Comparison of ENCODE assay signal across 34 cellular contexts in genomic region chr2:206383669-206384068, GRCh38.
"Had no signal": no experiment of that assay in that cellular context is flagged by ENCODE, and none has a peak within 500 bp of the region (broad histone marks: within the 10 kb centered on the region; RNA-seq: fewer than 3 reads in every experiment).

No MANE protein-coding gene starts in this region.

- H3K4me1 ChIP-seq: adrenal gland, ascending aorta, body of pancreas, breast epithelium had no signal

- H3K4me3 ChIP-seq: adrenal gland, ascending aorta, body of pancreas, breast epithelium, cardiac muscle cell had no signal

- DNase-seq: activated effector memory CD4-positive, alpha-beta T cell treated with anti-CD3 and anti-CD28 coated beads, Interleukin-2, amount 50 U/mL, for 16 hours; activated effector memory CD4-positive, alpha-beta T cell treated with Interleukin-2 at 50 U/mL for 16 hours; activated gamma-delta T cell; activated gamma-delta T cell treated with Interleukin-2 at 50 U/mL for 16 hours; activated naive CD4-positive, alpha-beta T cell; activated naive CD4-positive, alpha-beta T cell treated with anti-CD3 and anti-CD28 coated beads for 36 hours; activated naive CD4-positive, alpha-beta T cell treated with anti-CD3 and anti-CD28 coated beads, Interleukin-2, amount 10 ng/mL, durations not matched to agents 7 days and 5 days; activated naive CD4-positive, alpha-beta T cell treated with anti-CD3 and anti-CD28 coated beads, Interleukin-2, amount 50 U/mL, for 16 hours; activated naive CD4-positive, alpha-beta T cell treated with Interleukin-2 at 50 U/mL for 16 hours; activated naive CD8-positive, alpha-beta T cell treated with anti-CD3 and anti-CD28 coated beads for 36 hours; activated naive CD8-positive, alpha-beta T cell treated with anti-CD3 and anti-CD28 coated beads, Interleukin-2, amount 10 ng/mL, durations not matched to agents 7 days and 5 days; activated naive CD8-positive, alpha-beta T cell treated with anti-CD3 and anti-CD28 coated beads, Interleukin-2, amount 50 U/mL, for 24 hours; activated T-cell treated with anti-CD3 and anti-CD28 coated beads, Interleukin-2, amount 50 U/mL, for 1 hour; activated T-cell treated with anti-CD3 and anti-CD28 coated beads, Interleukin-2, amount 50 U/mL, for 24 hours; activated T-cell treated with anti-CD3 and anti-CD28 coated beads, Interleukin-2, amount 50 U/mL, for 4 hours; activated T-cell treated with anti-CD3 and anti-CD28 coated beads, Interleukin-2, amount 50 U/mL, for 48 hours; activated T-cell treated with anti-CD3 and anti-CD28 coated beads, Interleukin-2, amount 50 U/mL, for 72 hours; adrenal gland; amniotic stem cell; amygdala; anterior cingulate cortex; aorta; body of pancreas; brain microvascular endothelial cell; caudate nucleus; central memory CD4-positive, alpha-beta T cell; cerebellar nuclear complex had no signal

- FAIRE-seq: astrocyte, bronchial epithelial cell had no signal

- H3K36me3 ChIP-seq: adrenal gland, ascending aorta, brain microvascular endothelial cell, breast epithelium, cardiac muscle cell had no signal

- H3K27ac ChIP-seq: adrenal gland, ascending aorta, body of pancreas, brain microvascular endothelial cell, breast epithelium, cardiac muscle cell had no signal

- ATAC-seq: activated naive CD4-positive, alpha-beta T cell treated with anti-CD3 and anti-CD28 coated beads, Interleukin-2, amount 50 U/mL, for 72 hours; activated naive CD8-positive, alpha-beta T cell treated with anti-CD3 and anti-CD28 coated beads, Interleukin-2, amount 50 U/mL, for 24 hours; activated T-cell treated with anti-CD3 and anti-CD28 coated beads, Interleukin-2, amount 50 U/mL, for 4 hours; activated T-cell treated with anti-CD3 and anti-CD28 coated beads, Interleukin-2, amount 50 U/mL, for 72 hours; activated T-helper 17 cell treated with anti-CD3 and anti-CD28 coated beads, Interleukin-2, amount 50 U/mL, for 72 hours; body of pancreas had no signal

- H3K9me3 ChIP-seq: adrenal gland, body of pancreas had no signal

- H3K27me3 ChIP-seq: adrenal gland, ascending aorta, body of pancreas, brain microvascular endothelial cell, breast epithelium, cardiac muscle cell had no signal
